ENCODE assay signal across 11 cellular contexts in genomic region chr7:8638076-8638475, GRCh38.
DNase-seq lines count a peak whose midpoint lies in the region; ATAC-seq, FAIRE-seq and TF ChIP-seq lines count a peak whose summit lies in the region.
"Had no signal": no experiment of that assay in that cellular context is flagged by ENCODE, and none has a peak within 500 bp of the region (broad histone marks: within the 10 kb centered on the region; RNA-seq: fewer than 3 reads in every experiment).

No MANE protein-coding gene starts in this region.

- no peaks in the 10 kb centered on the region for H3K36me3 ChIP-seq in heart right ventricle
- H3K36me3 ChIP-seq: brain microvascular endothelial cell had no signal

- H3K9me3 ChIP-seq in heart right ventricle = peaks cover 0 to 4% (median 0%) of the 10 kb centered on the region in 11 donors

- no peak overlapping the region for H3K27ac ChIP-seq in heart right ventricle
- H3K27ac ChIP-seq: brain microvascular endothelial cell had no signal

- peak; percentile 13 to 72 (median 56) for ATAC-seq in heart right ventricle

- WGBS in heart right ventricle, 2 donors = 50 to 57% methylated on average over 7 of the region's 7 CpGs

- H3K4me3 ChIP-seq in heart right ventricle = no peak overlapping the region

- no peaks in the 10 kb centered on the region for H3K4me1 ChIP-seq in heart right ventricle

- FAIRE-seq in GM12892 (lab: Jason Lieb, UNC) = no peak
- FAIRE-seq: G401.6 had no signal

- peak in 1 of 2 donors; percentile 16 for DNase-seq in heart right ventricle
- no peak for DNase-seq in cardiac septum (ENCODE audit: low spot score)
- DNase-seq in NCI-H2171 (lab: John Stamatoyannopoulos, UW) = peak; percentile 90
- peak; percentile 46 for DNase-seq in astrocyte of the hippocampus (ENCODE audit: low read depth, low spot score)
- DNase-seq in SKM-1 treated with dmso at 0.1 percent for 144 hours (lab: John Stamatoyannopoulos, UW; ENCODE audit: unreplicated experiment) = no peak
- DNase-seq in nucleus accumbens (lab: John Stamatoyannopoulos, UW) = no peak
- DNase-seq in stimulated activated CD4-positive, alpha-beta T cell treated with anti-CD3 and anti-CD28 coated beads, Interleukin-1b, Interleukin-23, amount 100 ng/mL, for 48 hours = no peak
- no peak for DNase-seq in GM12892 (ENCODE audit: insufficient read length)
- DNase-seq: brain microvascular endothelial cell, islet precursor cell had no signal

- no peak for TF ChIP-seq CTCF in heart right ventricle (IDR thresholded peaks at IDR 0.05)

- TF ChIP-seq POLR2A in GM12892 (IDR thresholded peaks at IDR 0.05; ENCODE audit: low read depth, low read length) = no peak

- intact Hi-C loops in heart right ventricle (cut with DNase I) (no loop called here), cardiac septum (cut with DNase I) (no loop called here)

- H3K27me3 ChIP-seq in heart right ventricle = no peaks in the 10 kb centered on the region
- H3K27me3 ChIP-seq: brain microvascular endothelial cell had no signal

Comparison
In these comparisons a context has a peak if more than half of its experiments do, and no peak if none do; other contexts are left out.
1. DNase-seq: peak in NCI-H2171 (single experiment) and astrocyte of the hippocampus (single experiment); none in cardiac septum (single experiment), SKM-1 treated with dmso at 0.1 percent for 144 hours (single experiment), nucleus accumbens (0 of 56), stimulated activated CD4-positive, alpha-beta T cell treated with anti-CD3 and anti-CD28 coated beads, Interleukin-1b, Interleukin-23, amount 100 ng/mL, for 48 hours (single experiment) and GM12892 (single experiment).